Comparison of ENCODE assay signal across 10 cellular contexts in the genomic region with DNA sequence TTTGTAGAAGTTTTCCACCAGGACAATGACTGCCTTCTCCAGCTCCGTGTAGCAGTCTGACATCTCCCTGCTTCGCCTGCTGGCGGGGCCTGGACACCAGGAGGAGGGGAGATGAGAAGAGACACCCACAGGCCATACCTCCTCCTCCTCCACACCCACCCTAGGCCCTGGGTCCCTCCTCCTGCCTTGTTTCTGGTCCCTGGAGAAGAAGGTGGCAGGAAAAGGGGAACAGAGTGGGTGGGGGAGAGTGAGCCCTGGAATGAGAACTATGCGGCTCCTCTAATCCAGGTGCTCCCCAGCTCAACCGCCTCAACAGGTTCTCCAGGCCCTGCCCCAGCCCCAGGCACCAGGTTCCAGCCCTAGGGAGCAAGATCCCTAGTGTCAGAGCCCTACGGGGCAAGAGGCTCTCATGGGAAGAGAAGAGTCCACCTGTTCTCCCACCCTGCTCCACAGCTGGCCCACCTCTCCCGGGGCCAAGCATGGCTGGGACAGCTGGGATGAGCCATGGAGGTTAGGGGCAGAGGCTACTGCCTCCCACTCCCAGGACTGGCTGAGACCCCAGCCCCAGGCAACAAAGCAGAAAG. TPM values are rescaled to one million over a fixed set of nuclear protein-coding genes. Genes with fewer than 3 reads are reported as not detected.
A peak's percentile ranks its signal among the peaks of the same experiment; 100 is the strongest.
DNase-seq lines count a peak whose midpoint lies in the region; ATAC-seq and TF ChIP-seq lines count a peak whose summit lies in the region.
"Had no signal": no experiment of that assay in that cellular context is flagged by ENCODE, and none has a peak within 500 bp of the region (broad histone marks: within the 10 kb centered on the region; RNA-seq: fewer than 3 reads in every experiment).

No MANE protein-coding gene starts in this region.

- H3K9ac ChIP-seq in BLaER1 treated with 17β-estradiol and CSF1 and Interleukin-3, amounts not matched to agents 10 nM and 100 nM: peak overlapping the region in 8 of 11 experiments; percentile 15 to 55 (median 37); a peak in 10 of 22 replicates
- no peak overlapping the region for H3K9ac ChIP-seq in rectal smooth muscle tissue (ENCODE audit: low read length)

- peak; percentile 2 to 44 for DNase-seq in SW 1271 (lab: John Stamatoyannopoulos, UW)
- no peak for DNase-seq in fibroblast of pulmonary artery (ENCODE audit: low read depth)
- DNase-seq in OCI-LY7 (ENCODE audit: low spot score): no peak
- DNase-seq in NCI-H2196 treated with DMSO at 0.1 percent for 48 hours (lab: John Stamatoyannopoulos, UW; ENCODE audit: unreplicated experiment): no peak
- DNase-seq: NCI-H526 treated with DMSO at 0.1 percent for 48 hours had no signal

- no peaks in the 10 kb centered on the region for H3K27me3 ChIP-seq in BLaER1 treated with 17β-estradiol and CSF1 and Interleukin-3, amounts not matched to agents 10 nM and 100 nM
- H3K27me3 ChIP-seq in rectal smooth muscle tissue (ENCODE audit: control insufficient read depth, insufficient read depth, low read length): no peaks in the 10 kb centered on the region

- H3K9me2 ChIP-seq in OCI-LY7 (ENCODE audit: insufficient read depth, low read length): no peaks in the 10 kb centered on the region

- peak overlapping the region; percentile 55 to 92 (median 79) for H3K4me2 ChIP-seq in BLaER1 treated with 17β-estradiol and CSF1 and Interleukin-3, amounts not matched to agents 10 nM and 100 nM
- H3K4me2 ChIP-seq in OCI-LY7 (ENCODE audit: low read length): no peak overlapping the region

- BruUV-seq in OCI-LY7 (replicated peaks; lab: Mats Ljungman, UMichigan): no TSS peak

- peak overlapping the region in 2 of 10 experiments; percentile 12 to 30; a peak in 2 of 20 replicates for H3K4me3 ChIP-seq in BLaER1 treated with 17β-estradiol and CSF1 and Interleukin-3, amounts not matched to agents 10 nM and 100 nM
- H3K4me3 ChIP-seq in fibroblast of pulmonary artery (replicated peaks; ENCODE audit: low read depth, low read length) (peak overlapping the region; percentile 90), rectal smooth muscle tissue (ENCODE audit: low read length) (peak overlapping the region; percentile 57), OCI-LY7 (ENCODE audit: low read depth, low read length, poor library complexity, severe bottlenecking) (no peak overlapping the region)

- no peaks in the 10 kb centered on the region for H4K20me1 ChIP-seq in BLaER1 treated with 17β-estradiol and CSF1 and Interleukin-3, amounts not matched to agents 10 nM and 100 nM
- no peaks in the 10 kb centered on the region for H4K20me1 ChIP-seq in OCI-LY7 (ENCODE audit: insufficient read depth, low read length)

- intact Hi-C loops in OCI-LY7 (cut with micrococcal nuclease; ENCODE audit: unreplicated experiment): no loop called here

- H3K27ac ChIP-seq in BLaER1 treated with 17β-estradiol and CSF1 and Interleukin-3, amounts not matched to agents 10 nM and 100 nM: peak overlapping the region in 9 of 11 experiments; percentile 13 to 71 (median 59); a peak in 17 of 22 replicates
- H3K27ac ChIP-seq in rectal smooth muscle tissue (ENCODE audit: low read depth, low read length): peak overlapping the region; percentile 61
- H3K27ac ChIP-seq in OCI-LY7 (ENCODE audit: low read depth, low read length, poor library complexity, severe bottlenecking): no peak overlapping the region

- CTCF ChIA-PET in OCI-LY7 (lab: Charles Lee; ENCODE audit: unreplicated experiment): no interaction called here

- peaks cover 40 to 66% (median 49%) of the 10 kb centered on the region in 10 experiments for H3K4me1 ChIP-seq in BLaER1 treated with 17β-estradiol and CSF1 and Interleukin-3, amounts not matched to agents 10 nM and 100 nM
- peaks cover 16% of the 10 kb centered on the region for H3K4me1 ChIP-seq in rectal smooth muscle tissue (ENCODE audit: control insufficient read depth, insufficient read depth, low read length)
- H3K4me1 ChIP-seq in OCI-LY7 (ENCODE audit: insufficient read depth, low read length, poor library complexity, severe bottlenecking): no peaks in the 10 kb centered on the region

- no peak overlapping the region for H2AFZ ChIP-seq in OCI-LY7 (ENCODE audit: low read length)

- no peaks in the 10 kb centered on the region for H3K79me2 ChIP-seq in OCI-LY7 (ENCODE audit: insufficient read depth, low read depth, low read length)

- H3K9me3 ChIP-seq in BLaER1 treated with 17β-estradiol and CSF1 and Interleukin-3, amounts not matched to agents 10 nM and 100 nM (replicated peaks in 1 of 11): no peaks in the 10 kb centered on the region
- H3K9me3 ChIP-seq in OCI-LY7 (ENCODE audit: low read length): no peaks in the 10 kb centered on the region

- H3K36me3 ChIP-seq in BLaER1 treated with 17β-estradiol and CSF1 and Interleukin-3, amounts not matched to agents 10 nM and 100 nM: no peaks in the 10 kb centered on the region
- peaks cover 4% of the 10 kb centered on the region for H3K36me3 ChIP-seq in rectal smooth muscle tissue (ENCODE audit: control insufficient read depth, insufficient read depth, low read length)
- no peaks in the 10 kb centered on the region for H3K36me3 ChIP-seq in OCI-LY7 (ENCODE audit: insufficient read depth, low read length)

- no peak for TF ChIP-seq CTCF in fibroblast of pulmonary artery (IDR thresholded peaks at IDR 0.05; ENCODE audit: low read length, missing control alignments)
- TF ChIP-seq CTCF in OCI-LY7 (conservative IDR thresholded peaks at IDR 0.05; ENCODE audit: low read length): no peak

- POLR2A ChIA-PET in OCI-LY7 (lab: Charles Lee): no interaction called here

- ATAC-seq in HG03521 (IDR thresholded peaks at IDR 0.05; ENCODE audit: unreplicated experiment) (no peak), GM21529 (IDR thresholded peaks at IDR 0.05; ENCODE audit: unreplicated experiment) (no peak)

RNA-seq across cellular contexts. Expression of gene S100A16, which starts 4.8 kb away (rescaled TPM):
- total RNA-seq in OCI-LY7 (2014; rRNA removed; shearing (Covaris generic)): not detected in 2 replicates
- 0.33 TPM in 1 of 2 replicates, not detected in the other for total RNA-seq in OCI-LY7 (2022)
- total RNA-seq: mononuclear cell had no signal

RNA-seq across cellular contexts. Expression of gene S100A14, which starts 7.9 kb away (rescaled TPM):
- not detected in 2 replicates for total RNA-seq in OCI-LY7 (2014; rRNA removed; shearing (Covaris generic))
- not detected in 2 replicates for total RNA-seq in OCI-LY7 (2022)
- total RNA-seq: mononuclear cell had no signal

RNA-seq across cellular contexts. Expression of gene S100A13, which starts 19.1 kb away (rescaled TPM):
- total RNA-seq in OCI-LY7 (2014; rRNA removed; shearing (Covaris generic)): 2.7 and 4.8 TPM in 2 replicates
- total RNA-seq in OCI-LY7 (2022): 6.9 and 10.3 TPM in 2 replicates

RNA-seq across cellular contexts. Expression of gene S100A1, which starts 20.1 kb away (rescaled TPM):
- not detected in 2 replicates for total RNA-seq in OCI-LY7 (2014; rRNA removed; shearing (Covaris generic))
- total RNA-seq in OCI-LY7 (2022): not detected in 2 replicates
- total RNA-seq: mononuclear cell had no signal

RNA-seq across cellular contexts. Expression of gene CHTOP, which starts 25.7 kb away (rescaled TPM):
- 70.9 and 85.3 TPM in 2 replicates for total RNA-seq in OCI-LY7 (2014; rRNA removed; shearing (Covaris generic))
- 106 and 107 TPM in 2 replicates for total RNA-seq in OCI-LY7 (2022)

Comparison
In these comparisons a context has a peak if more than half of its experiments do, and no peak if none do; other contexts are left out.
1. DNase-seq: peak in SW 1271 (2 of 2); none in fibroblast of pulmonary artery (single experiment), OCI-LY7 (single experiment) and NCI-H2196 treated with DMSO at 0.1 percent for 48 hours (single experiment).